ENCODE assay signal across 8 cellular contexts in genomic region chr1:182588460-182589396, GRCh38. TPM values are rescaled to one million over a fixed set of nuclear protein-coding genes. Genes with fewer than 3 reads are reported as not detected.
A peak's percentile ranks its signal among the peaks of the same experiment; 100 is the strongest.
DNase-seq lines count a peak whose midpoint lies in the region; ATAC-seq and TF ChIP-seq lines count a peak whose summit lies in the region.

RNASEL (minus strand) TSS chr1:182589256; CDS start chr1:182586806, 2,450 bp downstream.

- H3K9me3 ChIP-seq in CD8-positive, alpha-beta memory T cell (ENCODE audit: low read length), result no peaks in the 10 kb centered on the region
- H3K9me3 ChIP-seq in SJSA1 (replicated peaks), result no peaks in the 10 kb centered on the region
- no peaks in the 10 kb centered on the region for H3K9me3 ChIP-seq in osteoblast (ENCODE audit: low read depth, low read length)
- no peaks in the 10 kb centered on the region for H3K9me3 ChIP-seq in uterus

- peak; percentile 41 to 74 (median 64) for DNase-seq in CD8-positive, alpha-beta memory T cell
- DNase-seq in SJSA1 (ENCODE audit: low read depth in 1 of 2, low spot score in 2 of 2) (peak; percentile 63 to 84), Right ventricle myocardium inferior (ENCODE audit: missing footprints) (peak; percentile 86), osteoblast (ENCODE audit: insufficient read length, low spot score, missing footprints) (peak; percentile 88), uterus (peak; percentile 78 to 81)
- peak; percentile 54 for DNase-seq in activated naive CD8-positive, alpha-beta T cell treated with anti-CD3 and anti-CD28 coated beads for 36 hours

- no peak for TF ChIP-seq POLR2A in uterus (IDR thresholded peaks at IDR 0.05)

- intact Hi-C loops in Right ventricle myocardium inferior (cut with DNase I) (loop anchor here (5.0 kb wide), 1 partner anchor 141 kb away; no protein-coding TSS in a partner anchor), uterus (cut with DNase I; ENCODE audit: low total_unique reads) (no loop called here)

- TF ChIP-seq CTCF in osteoblast (IDR thresholded peaks at IDR 0.05; ENCODE audit: extremely low read depth, low read depth, low read length) (no peak), uterus (IDR thresholded peaks at IDR 0.05) (no peak)

- no peaks in the 10 kb centered on the region for H3K9me3 Mint-ChIP-seq in CD8-positive, alpha-beta memory T cell
- peaks cover 1% of the 10 kb centered on the region for H3K9me3 Mint-ChIP-seq in activated naive CD8-positive, alpha-beta T cell treated with anti-CD3 and anti-CD28 coated beads for 36 hours

- peak; percentile 70 for ATAC-seq in GM19324 (IDR thresholded peaks at IDR 0.05; ENCODE audit: low FRiP score, unreplicated experiment)
- ATAC-seq in HG03432 (IDR thresholded peaks at IDR 0.05; ENCODE audit: unreplicated experiment), result peak; percentile 90
- ATAC-seq in Right ventricle myocardium inferior, result peak; percentile 89

- H3K4me1 ChIP-seq in CD8-positive, alpha-beta memory T cell (ENCODE audit: insufficient read depth, low read length), result peaks cover 39% of the 10 kb centered on the region
- H3K4me1 ChIP-seq in SJSA1 (replicated peaks), result peaks cover 8% of the 10 kb centered on the region
- H3K4me1 ChIP-seq in osteoblast (ENCODE audit: insufficient read depth, low read length), result peaks cover 6% of the 10 kb centered on the region
- peaks cover 0 to 3% of the 10 kb centered on the region in 2 donors for H3K4me1 ChIP-seq in uterus

- H4K20me1 ChIP-seq in osteoblast (ENCODE audit: insufficient read depth, low read length), result no peaks in the 10 kb centered on the region

- peak within 1 kb of the TSS; percentile 85 for H3K4me2 ChIP-seq in osteoblast (ENCODE audit: insufficient read depth, low read length)

- no peaks in the 10 kb centered on the region for H3K27me3 ChIP-seq in CD8-positive, alpha-beta memory T cell (ENCODE audit: insufficient read depth, low read length, poor library complexity, severe bottlenecking)
- H3K27me3 ChIP-seq in SJSA1 (replicated peaks), result no peaks in the 10 kb centered on the region
- H3K27me3 ChIP-seq in osteoblast (ENCODE audit: insufficient read depth, low read length), result no peaks in the 10 kb centered on the region
- H3K27me3 ChIP-seq in uterus, result no peaks in the 10 kb centered on the region

- H3K4me1 Mint-ChIP-seq in CD8-positive, alpha-beta memory T cell, result peaks cover 46 to 60% (median 56%) of the 10 kb centered on the region in 3 donors
- H3K4me1 Mint-ChIP-seq in activated naive CD8-positive, alpha-beta T cell treated with anti-CD3 and anti-CD28 coated beads for 36 hours, result peaks cover 39% of the 10 kb centered on the region

- H3K4me3 ChIP-seq in CD8-positive, alpha-beta memory T cell (ENCODE audit: low read length), result peak within 1 kb of the TSS; percentile 90
- H3K4me3 ChIP-seq in SJSA1 (peak within 1 kb of the TSS; percentile 45), osteoblast (ENCODE audit: insufficient read depth, low read length) (peak within 1 kb of the TSS; percentile 74), uterus (peak within 1 kb of the TSS; percentile 56 to 88)

- no peaks in the 10 kb centered on the region for H3K36me3 ChIP-seq in CD8-positive, alpha-beta memory T cell (ENCODE audit: insufficient read depth, low read length)
- no peaks in the 10 kb centered on the region for H3K36me3 ChIP-seq in SJSA1
- no peaks in the 10 kb centered on the region for H3K36me3 ChIP-seq in osteoblast (ENCODE audit: insufficient read depth, low read length)
- no peaks in the 10 kb centered on the region for H3K36me3 ChIP-seq in uterus

- peaks cover 0 to 3% of the 10 kb centered on the region in 2 donors for H3K27me3 Mint-ChIP-seq in CD8-positive, alpha-beta memory T cell
- H3K27me3 Mint-ChIP-seq in activated naive CD8-positive, alpha-beta T cell treated with anti-CD3 and anti-CD28 coated beads for 36 hours, result no peaks in the 10 kb centered on the region

- no peaks in the 10 kb centered on the region for H3K79me2 ChIP-seq in osteoblast (ENCODE audit: insufficient read depth, low read length)

- peaks cover 11 to 42% (median 12%) of the 10 kb centered on the region in 3 donors for H3K36me3 Mint-ChIP-seq in CD8-positive, alpha-beta memory T cell
- H3K36me3 Mint-ChIP-seq in activated naive CD8-positive, alpha-beta T cell treated with anti-CD3 and anti-CD28 coated beads for 36 hours, result peaks cover 24% of the 10 kb centered on the region

- H3K27ac Mint-ChIP-seq in CD8-positive, alpha-beta memory T cell, result peak within 1 kb of the TSS; percentile 98 to 100 (median 100)
- H3K27ac Mint-ChIP-seq in activated naive CD8-positive, alpha-beta T cell treated with anti-CD3 and anti-CD28 coated beads for 36 hours, result peak within 1 kb of the TSS; percentile 98

- peak within 1 kb of the TSS; percentile 99 for H3K27ac ChIP-seq in CD8-positive, alpha-beta memory T cell (ENCODE audit: low read depth, low read length)
- H3K27ac ChIP-seq in SJSA1 (peak within 1 kb of the TSS; percentile 66), osteoblast (ENCODE audit: low read depth, low read length) (peak within 1 kb of the TSS; percentile 72), uterus (peak within 1 kb of the TSS; percentile 92 to 98)

- POLR2A ChIA-PET in CD8-positive, alpha-beta memory T cell (lab: Charles Lee), result interaction anchor here (0.8 to 1.9 kb wide), 6 partner anchors 12 to 258 kb away, joined by 3 to 7 read pairs (median 4); partner anchors contain the start of gene NPL

- CTCF ChIA-PET in CD8-positive, alpha-beta memory T cell (lab: Charles Lee), result interaction anchor here (1.3 to 4.5 kb wide), 4 partner anchors 11 to 199 kb away, joined by 6 to 44 read pairs (median 8); no protein-coding TSS in a partner anchor

- H2AFZ ChIP-seq in osteoblast (ENCODE audit: low read length), result peak within 1 kb of the TSS; percentile 92

- peak within 1 kb of the TSS; percentile 92 to 99 (median 97) for H3K4me3 Mint-ChIP-seq in CD8-positive, alpha-beta memory T cell
- peak within 1 kb of the TSS; percentile 99 for H3K4me3 Mint-ChIP-seq in activated naive CD8-positive, alpha-beta T cell treated with anti-CD3 and anti-CD28 coated beads for 36 hours

RNA-seq across cellular contexts. Expression of gene RNASEL, which starts in this region (rescaled TPM):
- total RNA-seq in CD8-positive, alpha-beta memory T cell, result 1 to 10 TPM; 5.3 to 5.6 TPM
- polyA plus RNA-seq in CD8-positive, alpha-beta memory T cell, result 8.7 TPM
- total RNA-seq in SJSA1 (2014; rRNA removed; shearing (Covaris generic)), result 8.8 and 11.5 TPM in 2 replicates
- 1 to 10 TPM; 4.1 to 4.3 TPM for total RNA-seq in activated naive CD8-positive, alpha-beta T cell treated with anti-CD3 and anti-CD28 coated beads for 36 hours
- total RNA-seq in Right ventricle myocardium inferior (2.9 TPM), osteoblast (7.2 and 9.1 TPM in 2 replicates), uterus (10 to 100 TPM in 1 of 4 donors, 1 to 10 TPM in 3; 4.1 to 13.4 (median 6.9) TPM)

Comparison
In these comparisons a context has a peak if more than half of its experiments do, and no peak if none do; other contexts are left out.
1. Peak in every context shown above with its lines: DNase-seq, ATAC-seq, H3K4me3 ChIP-seq and H3K27ac ChIP-seq.